In the genomic region with DNA sequence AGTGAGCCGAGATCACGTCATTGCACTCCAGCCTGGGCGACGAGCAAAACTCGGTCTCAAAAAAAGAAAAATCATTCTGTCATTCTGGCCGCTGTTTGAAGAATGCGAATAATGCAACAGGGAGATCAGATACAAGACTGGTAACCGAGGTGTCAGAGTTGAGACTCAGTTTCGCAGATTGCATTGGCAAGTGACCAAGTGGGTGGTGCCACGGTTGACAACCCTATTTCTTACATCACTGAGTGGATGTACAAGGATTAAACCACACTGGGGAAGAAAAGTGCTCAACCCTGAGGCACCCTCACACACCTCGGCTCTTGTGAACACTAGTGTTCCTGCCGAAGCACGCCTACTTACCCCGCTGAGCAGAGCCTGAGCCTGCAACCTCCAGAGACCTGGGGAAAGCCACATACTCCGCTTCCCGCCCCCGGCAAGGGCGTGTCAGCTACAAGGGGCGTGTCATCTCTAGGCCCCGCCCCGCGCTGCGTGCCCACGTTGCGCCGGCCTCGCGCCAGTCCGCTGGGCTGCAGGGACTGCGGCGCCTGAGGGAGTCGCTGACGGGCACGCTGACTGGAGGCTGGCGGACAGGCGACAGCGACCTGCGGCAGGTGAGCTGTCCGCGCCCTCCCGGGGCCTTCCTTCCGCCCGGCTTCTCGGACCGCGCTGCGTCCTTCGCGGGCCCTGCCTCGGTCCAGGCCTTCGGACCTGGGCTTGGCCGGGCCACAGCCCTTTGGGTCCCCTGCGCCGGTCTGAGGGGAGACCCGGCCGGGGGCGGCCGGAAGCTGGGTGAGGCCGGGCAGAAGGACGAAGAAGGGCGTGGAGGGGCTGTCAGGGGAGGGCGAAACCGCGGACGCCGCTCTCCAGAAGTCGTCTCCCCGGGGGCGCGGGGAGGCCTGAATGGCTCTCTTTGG, we compare ENCODE assay signal across 8 cellular contexts. TPM values are rescaled to one million over a fixed set of nuclear protein-coding genes. Genes with fewer than 3 reads are reported as not detected.
DNase-seq lines count a peak whose midpoint lies in the region; ATAC-seq and TF ChIP-seq lines count a peak whose summit lies in the region.

A gene with protein sequence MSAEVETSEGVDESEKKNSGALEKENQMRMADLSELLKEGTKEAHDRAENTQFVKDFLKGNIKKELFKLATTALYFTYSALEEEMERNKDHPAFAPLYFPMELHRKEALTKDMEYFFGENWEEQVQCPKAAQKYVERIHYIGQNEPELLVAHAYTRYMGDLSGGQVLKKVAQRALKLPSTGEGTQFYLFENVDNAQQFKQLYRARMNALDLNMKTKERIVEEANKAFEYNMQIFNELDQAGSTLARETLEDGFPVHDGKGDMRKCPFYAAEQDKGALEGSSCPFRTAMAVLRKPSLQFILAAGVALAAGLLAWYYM (plus strand): TSS at position 519 of the 911 bp plus-strand sequence. CDS start 29,127 bp downstream, outside the sequence.

- H3K14ac ChIP-seq in trophoblast cell (ENCODE audit: low read length), result peak within 1 kb of the TSS; percentile 84

- no peak within 1 kb of the TSS for H2BK12ac ChIP-seq in trophoblast cell (ENCODE audit: low read length)

- peak within 1 kb of the TSS; percentile 62 for H2BK120ac ChIP-seq in trophoblast cell (ENCODE audit: insufficient read depth, low read length, poor library complexity)

- peaks cover 12% of the 10 kb centered on the region for H3K79me1 ChIP-seq in trophoblast cell (ENCODE audit: low read length)

- peak within 1 kb of the TSS; percentile 41 for H4K91ac ChIP-seq in trophoblast cell (ENCODE audit: low read depth, low read length)

- ATAC-seq in HG02642 (IDR thresholded peaks at IDR 0.05; ENCODE audit: poor library complexity, unreplicated experiment) (peak; percentile 88), Right ventricle myocardium superior (ENCODE audit: poor library complexity) (peak; percentile 96)

- H3K9me3 ChIP-seq in SU-DHL-6 (ENCODE audit: insufficient read depth, low read length), result no peaks in the 10 kb centered on the region
- peaks cover 3% of the 10 kb centered on the region for H3K9me3 ChIP-seq in trophoblast cell (ENCODE audit: insufficient read depth, low read depth, low read length)
- no peaks in the 10 kb centered on the region for H3K9me3 ChIP-seq in transverse colon

- peaks cover 43% of the 10 kb centered on the region for H3F3A ChIP-seq in SU-DHL-6 (ENCODE audit: insufficient read depth)

- peak within 1 kb of the TSS; percentile 44 for H2BK5ac ChIP-seq in trophoblast cell (ENCODE audit: low read depth, low read length, poor library complexity)

- TF ChIP-seq POLR2A in transverse colon (IDR thresholded peaks at IDR 0.05), result peak; percentile 94

- H3K79me2 ChIP-seq in SU-DHL-6 (ENCODE audit: insufficient read depth, low read length) (peaks cover 59% of the 10 kb centered on the region), trophoblast cell (ENCODE audit: control insufficient read depth, insufficient read depth, low read length, poor library complexity) (peaks cover 14% of the 10 kb centered on the region)

- no CpG with 5 or more reads among the region's 70 CpGs for WGBS in trophoblast cell (ENCODE audit: extremely low coverage, insufficient coverage, insufficient read length)
- WGBS in transverse colon (ENCODE audit: low coverage in 1 of 2), 2 donors, result 8 to 54% methylated on average over 10 to 55 of the region's 70 CpGs

- no peak within 1 kb of the TSS for H3K23ac ChIP-seq in trophoblast cell (ENCODE audit: low read length)

- no peaks in the 10 kb centered on the region for H4K20me1 ChIP-seq in SU-DHL-6 (ENCODE audit: low read depth, low read length)

- peak within 1 kb of the TSS; percentile 82 for H3K4me2 ChIP-seq in SU-DHL-6 (ENCODE audit: low read depth, low read length, poor library complexity, severe bottlenecking)
- H3K4me2 ChIP-seq in trophoblast cell (ENCODE audit: low read length), result peak within 1 kb of the TSS; percentile 82

- H2AK5ac ChIP-seq in trophoblast cell (ENCODE audit: low read length), result no peak within 1 kb of the TSS

- peak within 1 kb of the TSS; percentile 36 for H3K18ac ChIP-seq in trophoblast cell (ENCODE audit: low read length)

- DNase-seq in NCI-H1105 (lab: John Stamatoyannopoulos, UW) (peak; percentile 73), Right ventricle myocardium superior (peak; percentile 96), trophoblast cell (peak; percentile 99 to 100), transverse colon (peak; percentile 96)
- peak; percentile 88 for DNase-seq in activated naive CD8-positive, alpha-beta T cell treated with anti-CD3 and anti-CD28 coated beads, Interleukin-2, amount 50 U/mL, for 16 hours (ENCODE audit: low read depth, low spot score)

- H3K27ac ChIP-seq in SU-DHL-6 (ENCODE audit: low read depth, low read length) (peak within 1 kb of the TSS; percentile 81), trophoblast cell (ENCODE audit: low read depth, low read length) (peak within 1 kb of the TSS; percentile 39), transverse colon (peak within 1 kb of the TSS; percentile 90 to 94 (median 92))

- H3K27me3 ChIP-seq in SU-DHL-6 (ENCODE audit: low read length), result no peaks in the 10 kb centered on the region
- no peaks in the 10 kb centered on the region for H3K27me3 ChIP-seq in trophoblast cell (ENCODE audit: insufficient read depth, low read length)
- H3K27me3 ChIP-seq in transverse colon, result no peaks in the 10 kb centered on the region

- peak within 1 kb of the TSS; percentile 56 for H2AFZ ChIP-seq in SU-DHL-6 (ENCODE audit: low read depth, low read length, severe bottlenecking)
- H2AFZ ChIP-seq in trophoblast cell (ENCODE audit: insufficient read depth, low read length, poor library complexity), result peak within 1 kb of the TSS; percentile 75

- H3K4ac ChIP-seq in trophoblast cell (ENCODE audit: low read depth, low read length), result peak within 1 kb of the TSS; percentile 66

- intact Hi-C loops in Right ventricle myocardium superior (cut with DNase I), result no loop called here
- intact Hi-C loops in transverse colon (cut with DNase I; ENCODE audit: low total_unique reads), result loop anchor here (1.0 kb wide), 1 partner anchor 114 kb away; no protein-coding TSS in a partner anchor

- H4K12ac ChIP-seq in trophoblast cell (ENCODE audit: low read depth, low read length), result peak within 1 kb of the TSS; percentile 10

- H3K4me1 ChIP-seq in trophoblast cell (ENCODE audit: control insufficient read depth in 1 of 2, insufficient read depth in 2 of 2, low read length in 2 of 2) (peaks cover 8 to 9% of the 10 kb centered on the region in 2 experiments), transverse colon (peaks cover 0 to 31% (median 20%) of the 10 kb centered on the region in 4 donors)

- in situ Hi-C loops in transverse colon (cut with MboI; ENCODE audit: low pct_ligation_motif_present in 1 of 4, low pct_unique_long_range_greater_than_20kb in 1 of 4, low sequenced_read_pairs in 3 of 4), result no loop called here

- H3K4me3 ChIP-seq in SU-DHL-6 (ENCODE audit: insufficient read depth, low read length, poor library complexity, severe bottlenecking) (peak within 1 kb of the TSS; percentile 77), trophoblast cell (ENCODE audit: low read depth, low read length) (peak within 1 kb of the TSS; percentile 80), transverse colon (peak within 1 kb of the TSS; percentile 77 to 96 (median 89))

- TF ChIP-seq EP300 in transverse colon (IDR thresholded peaks at IDR 0.05; ENCODE audit: low read depth), result no peak

- H3K36me3 ChIP-seq in SU-DHL-6 (ENCODE audit: low read length) (no peaks in the 10 kb centered on the region), trophoblast cell (ENCODE audit: control insufficient read depth in 1 of 2, insufficient read depth in 2 of 2, low read length in 2 of 2) (no peaks in the 10 kb centered on the region), transverse colon (no peaks in the 10 kb centered on the region)

- H3K9ac ChIP-seq in SU-DHL-6 (ENCODE audit: low read length) (peak within 1 kb of the TSS; percentile 92), trophoblast cell (ENCODE audit: low read length) (peak within 1 kb of the TSS; percentile 75)

- TF ChIP-seq CTCF in GM12872 (IDR thresholded peaks at IDR 0.05; ENCODE audit: insufficient read depth, low read depth, low read length) (peak; percentile 58), SU-DHL-6 (IDR thresholded peaks at IDR 0.05; ENCODE audit: insufficient read depth, low read length, poor library complexity, severe bottlenecking) (peak; percentile 23), transverse colon (IDR thresholded peaks at IDR 0.05) (peak in 4 of 5 experiments; percentile 25 to 47 (median 41))

- H3K9me2 ChIP-seq in SU-DHL-6 (replicated peaks; ENCODE audit: insufficient read depth, low read length), result no peaks in the 10 kb centered on the region

- peak within 1 kb of the TSS; percentile 79 for H4K8ac ChIP-seq in trophoblast cell (ENCODE audit: low read depth, low read length)

RNA-seq across cellular contexts. Expression of the gene that starts here (rescaled TPM):
- total RNA-seq in Right ventricle myocardium superior (125 TPM), transverse colon (100 to 1,000 TPM in 1 of 4 donors, 10 to 100 TPM in 3; 46.4 to 495 (median 55.7) TPM)
- polyA plus RNA-seq in trophoblast cell (2013), result 31.1 and 32.4 TPM in 2 replicates

Comparison
In these comparisons a context has a peak if more than half of its experiments do, and no peak if none do; other contexts are left out.
1. Peak in every context shown above with its lines: DNase-seq, ATAC-seq, H3K4me3 ChIP-seq and H3K27ac ChIP-seq.
2. H3K27ac ChIP-seq: peak in every context shown above with its lines; median percentile 92 in transverse colon; 81 in SU-DHL-6; 39 in trophoblast cell.